In genomic region chr1:1259948-1260614, GRCh38 we compare ENCODE assay signal across 13 cellular contexts. TPM values are rescaled to one million over a fixed set of nuclear protein-coding genes. Genes with fewer than 3 reads are reported as not detected.
A peak's percentile ranks its signal among the peaks of the same experiment; 100 is the strongest.
DNase-seq lines count a peak whose midpoint lies in the region; ATAC-seq and TF ChIP-seq lines count a peak whose summit lies in the region.
"Had no signal": no experiment of that assay in that cellular context is flagged by ENCODE, and none has a peak within 500 bp of the region (broad histone marks: within the 10 kb centered on the region; RNA-seq: fewer than 3 reads in every experiment).

No MANE protein-coding gene starts in this region.

- no peak overlapping the region for H3K9ac ChIP-seq in Karpas-422 (ENCODE audit: low read length)

- in situ Hi-C loops in brain microvascular endothelial cell (cut with HindIII; ENCODE audit: low pct_ligation_motif_present, low sequenced_read_pairs), result no loop called here

- peak overlapping the region; percentile 45 for H3K27ac Mint-ChIP-seq in T-helper 2 cell treated with Interferon-gamma antibody and Interleukin-4, amounts not matched to agents 5 μg/mL and 100 μg/mL, for 36 hours
- peak overlapping the region in 3 of 5 experiments; percentile 32 to 82 (median 80) for H3K27ac Mint-ChIP-seq in brain

- H3K27ac ChIP-seq in Karpas-422 (ENCODE audit: low read length), result no peak overlapping the region
- no peak overlapping the region for H3K27ac ChIP-seq in brain microvascular endothelial cell
- H3K27ac ChIP-seq: A549 had no signal

- no peaks in the 10 kb centered on the region for H3K9me3 Mint-ChIP-seq in T-helper 2 cell treated with Interferon-gamma antibody and Interleukin-4, amounts not matched to agents 5 μg/mL and 100 μg/mL, for 36 hours
- no peaks in the 10 kb centered on the region for H3K9me3 Mint-ChIP-seq in brain
- H3K9me3 Mint-ChIP-seq: T-helper 1 cell treated with Interleukin-12 subunit alpha and Interleukin-12 subunit beta and Interleukin-4 antibody, amounts not matched to agents 30 μg/mL and 1 μg/mL, for 36 hours had no signal

- H3K4me3 ChIP-seq in Karpas-422 (ENCODE audit: low read length) (no peak overlapping the region), brain microvascular endothelial cell (ENCODE audit: low read depth, low read length) (no peak overlapping the region)
- H3K4me3 ChIP-seq: A549 had no signal

- H3K79me2 ChIP-seq in Karpas-422 (ENCODE audit: low read length), result no peaks in the 10 kb centered on the region

- ATAC-seq in GM21367 (IDR thresholded peaks at IDR 0.05; ENCODE audit: unreplicated experiment), result no peak
- ATAC-seq: A549 had no signal

- no peak for DNase-seq in T-helper 2 cell treated with Interferon-gamma antibody and Interleukin-4, amounts not matched to agents 5 μg/mL and 100 μg/mL, for 36 hours (ENCODE audit: low spot score)
- DNase-seq in T-helper 2 cell (no peak), NCI-H510A (lab: John Stamatoyannopoulos, UW) (peak; percentile 98), pons (ENCODE audit: low spot score) (peak; percentile 35), Karpas-422 (no peak), brain microvascular endothelial cell (no peak)
- DNase-seq: mesendoderm, NCI-H1436 treated with DMSO at 0.1 percent for 48 hours, retina had no signal

- no peak overlapping the region for H2AFZ ChIP-seq in Karpas-422 (ENCODE audit: low read length)

- H3K9me2 ChIP-seq in Karpas-422 (replicated peaks; ENCODE audit: insufficient read depth, low read length), result no peaks in the 10 kb centered on the region

- TF ChIP-seq CTCF in brain (conservative IDR thresholded peaks at IDR 0.05), result no peak
- no peak for TF ChIP-seq CTCF in brain microvascular endothelial cell (IDR thresholded peaks at IDR 0.05; ENCODE audit: low read depth, low read length, missing control alignments)

- H3K36me3 ChIP-seq in Karpas-422 (ENCODE audit: insufficient read depth, low read length), result peaks cover 15% of the 10 kb centered on the region
- H3K36me3 ChIP-seq in brain microvascular endothelial cell (replicated peaks), result peaks cover 55% of the 10 kb centered on the region

- H3K27me3 Mint-ChIP-seq in T-helper 2 cell treated with Interferon-gamma antibody and Interleukin-4, amounts not matched to agents 5 μg/mL and 100 μg/mL, for 36 hours (ENCODE audit: low read depth), result no peaks in the 10 kb centered on the region
- H3K27me3 Mint-ChIP-seq in brain, result no peaks in the 10 kb centered on the region

- H3K27me3 ChIP-seq in Karpas-422 (ENCODE audit: low read length) (no peaks in the 10 kb centered on the region), brain microvascular endothelial cell (replicated peaks) (no peaks in the 10 kb centered on the region)

- H4K20me1 ChIP-seq in Karpas-422 (ENCODE audit: insufficient read depth, low read depth, low read length), result 0 out of 2 replicates have a peak, but pooled peaks cover 8% of the 10 kb centered on the region

- H3K36me3 Mint-ChIP-seq in T-helper 2 cell treated with Interferon-gamma antibody and Interleukin-4, amounts not matched to agents 5 μg/mL and 100 μg/mL, for 36 hours (ENCODE audit: low read depth), result peaks cover 38% of the 10 kb centered on the region
- peaks cover 47% of the 10 kb centered on the region for H3K36me3 Mint-ChIP-seq in brain

- no peak overlapping the region for H3K4me3 Mint-ChIP-seq in T-helper 2 cell treated with Interferon-gamma antibody and Interleukin-4, amounts not matched to agents 5 μg/mL and 100 μg/mL, for 36 hours
- peak overlapping the region in 1 of 5 experiments; percentile 8 for H3K4me3 Mint-ChIP-seq in brain
- H3K4me3 Mint-ChIP-seq: T-helper 1 cell treated with Interleukin-12 subunit alpha and Interleukin-12 subunit beta and Interleukin-4 antibody, amounts not matched to agents 30 μg/mL and 1 μg/mL, for 36 hours had no signal

- peaks cover 5% of the 10 kb centered on the region for H3K4me1 Mint-ChIP-seq in T-helper 2 cell treated with Interferon-gamma antibody and Interleukin-4, amounts not matched to agents 5 μg/mL and 100 μg/mL, for 36 hours (ENCODE audit: low read depth)
- no peaks in the 10 kb centered on the region for H3K4me1 Mint-ChIP-seq in brain

- H3K9me3 ChIP-seq in Karpas-422 (ENCODE audit: low read length), result no peaks in the 10 kb centered on the region
- H3K9me3 ChIP-seq: A549 had no signal

- no peaks in the 10 kb centered on the region for H3K4me1 ChIP-seq in Karpas-422 (ENCODE audit: low read length)
- H3K4me1 ChIP-seq: A549 had no signal

- H3K4me2 ChIP-seq in Karpas-422 (ENCODE audit: low read depth, low read length, poor library complexity, severe bottlenecking), result no peak overlapping the region
- H3K4me2 ChIP-seq: A549 had no signal

RNA-seq across cellular contexts. Expression of gene C1QTNF12, which starts 13.6 kb away (rescaled TPM):
- polyA plus RNA-seq in brain (ENCODE audit: insufficient read depth, low read depth, low replicate concordance), result 1.4 TPM
- 2.2 and 2.5 TPM in 2 replicates for total RNA-seq in Karpas-422 (2014; rRNA removed; shearing (Covaris generic); ENCODE audit: low replicate concordance)

RNA-seq across cellular contexts. Expression of gene UBE2J2, which starts 13.6 kb away (rescaled TPM):
- polyA plus RNA-seq in brain (ENCODE audit: insufficient read depth, low read depth, low replicate concordance), result 45.3 TPM
- 46.1 and 59.3 TPM in 2 replicates for total RNA-seq in Karpas-422 (2014; rRNA removed; shearing (Covaris generic); ENCODE audit: low replicate concordance)

RNA-seq across cellular contexts. Expression of gene SCNN1D, which starts 20.2 kb away (rescaled TPM):
- polyA plus RNA-seq in brain (ENCODE audit: insufficient read depth, low read depth, low replicate concordance), result 1.4 TPM
- 1.2 and 1.4 TPM in 2 replicates for total RNA-seq in Karpas-422 (2014; rRNA removed; shearing (Covaris generic); ENCODE audit: low replicate concordance)

RNA-seq across cellular contexts. Expression of gene B3GALT6, which starts 28.0 kb away (rescaled TPM):
- polyA plus RNA-seq in brain (ENCODE audit: insufficient read depth, low read depth, low replicate concordance), result 13.5 TPM
- 8.6 and 17.7 TPM in 2 replicates for total RNA-seq in Karpas-422 (2014; rRNA removed; shearing (Covaris generic); ENCODE audit: low replicate concordance)

RNA-seq across cellular contexts. Expression of gene SDF4, which starts 28.3 kb away (rescaled TPM):
- polyA plus RNA-seq in brain (ENCODE audit: insufficient read depth, low read depth, low replicate concordance), result 119 TPM
- total RNA-seq in Karpas-422 (2014; rRNA removed; shearing (Covaris generic); ENCODE audit: low replicate concordance), result 25.6 and 42.0 TPM in 2 replicates

Comparison
In these comparisons a context has a peak if more than half of its experiments do, and no peak if none do; other contexts are left out.
1. DNase-seq: peak in NCI-H510A (single experiment) and pons (single experiment); none in T-helper 2 cell treated with Interferon-gamma antibody and Interleukin-4, amounts not matched to agents 5 μg/mL and 100 μg/mL, for 36 hours (single experiment), T-helper 2 cell (0 of 5), Karpas-422 (single experiment) and brain microvascular endothelial cell (single experiment).